9 cellular contexts compared by ENCODE assay signal in genomic region chr11:64007629-64008282, GRCh38. TPM values are rescaled to one million over a fixed set of nuclear protein-coding genes. Genes with fewer than 3 reads are reported as not detected.
A peak's percentile ranks its signal among the peaks of the same experiment; 100 is the strongest.
DNase-seq lines count a peak whose midpoint lies in the region; ATAC-seq and TF ChIP-seq lines count a peak whose summit lies in the region.
"Had no signal": no experiment of that assay in that cellular context is flagged by ENCODE, and none has a peak within 500 bp of the region (broad histone marks: within the 10 kb centered on the region; RNA-seq: fewer than 3 reads in every experiment).

No MANE protein-coding gene starts in this region.

- H2BK120ac ChIP-seq in neuronal stem cell (ENCODE audit: low read depth, low read length): peak overlapping the region; percentile 4

- H3K23ac ChIP-seq in neuronal stem cell (ENCODE audit: low read depth, low read length, poor library complexity): peak overlapping the region; percentile 87

- no peak overlapping the region for H3K4ac ChIP-seq in neuronal stem cell (ENCODE audit: low read length)

- H4K8ac ChIP-seq in neuronal stem cell (ENCODE audit: low read depth, low read length): no peak overlapping the region

- CTCF ChIA-PET in activated CD8-positive, alpha-beta T cell treated with anti-CD3 and anti-CD28 coated beads for 36 hours (lab: Charles Lee): interaction anchor here (1.1 to 1.9 kb wide), 2 partner anchors 40 to 140 kb away, joined by 4 to 6 read pairs; no protein-coding TSS in a partner anchor

- peak overlapping the region; percentile 93 for H2AK5ac ChIP-seq in neuronal stem cell (ENCODE audit: low read depth, low read length)

- H3K4me3 ChIP-seq in neuronal stem cell (ENCODE audit: low read length in 2 of 2): peak overlapping the region; percentile 2 to 30

- no CpG with 5 or more reads among the region's 40 CpGs for WGBS in neuronal stem cell (ENCODE audit: extremely low coverage in 2 of 2, insufficient read length in 2 of 2, insufficient replicate concordance in 1 of 2), 2 donors

- peak overlapping the region; percentile 90 for H3K18ac ChIP-seq in neuronal stem cell (ENCODE audit: low read length)

- peaks cover 7% of the 10 kb centered on the region for H3K4me1 Mint-ChIP-seq in activated CD8-positive, alpha-beta T cell treated with anti-CD3 and anti-CD28 coated beads for 36 hours (ENCODE audit: low read depth)
- peaks cover 12% of the 10 kb centered on the region for H3K4me1 Mint-ChIP-seq in activated T-cell treated with anti-CD3 and anti-CD28 coated beads, Interleukin-2, amount 50 U/mL, for 24 hours (ENCODE audit: low read depth)

- H3K9me3 ChIP-seq in neuronal stem cell (replicated peaks in 1 of 2; ENCODE audit: control insufficient read depth in 2 of 2, insufficient read depth in 1 of 2, low read depth in 1 of 2, low read length in 2 of 2): peaks cover 0 to 3% of the 10 kb centered on the region in 2 donors

- no peak overlapping the region for H3K4me3 Mint-ChIP-seq in activated CD8-positive, alpha-beta T cell treated with anti-CD3 and anti-CD28 coated beads for 36 hours
- H3K4me3 Mint-ChIP-seq in activated T-cell treated with anti-CD3 and anti-CD28 coated beads, Interleukin-2, amount 50 U/mL, for 24 hours: no peak overlapping the region

- ATAC-seq in activated CD8-positive, alpha-beta T cell treated with anti-CD3 and anti-CD28 coated beads for 36 hours: peak; percentile 56
- peak; percentile 93 for ATAC-seq in Right ventricle myocardium superior (ENCODE audit: poor library complexity)
- no peak for ATAC-seq in GM18861 (IDR thresholded peaks at IDR 0.05; ENCODE audit: unreplicated experiment)

- intact Hi-C loops in activated CD8-positive, alpha-beta T cell treated with anti-CD3 and anti-CD28 coated beads for 36 hours (cut with micrococcal nuclease): no loop called here
- intact Hi-C loops in Right ventricle myocardium superior (cut with DNase I): no loop called here

- H3K79me1 ChIP-seq in neuronal stem cell (ENCODE audit: low read depth, low read length): peaks cover 5% of the 10 kb centered on the region

- H2BK12ac ChIP-seq in neuronal stem cell (ENCODE audit: low read length): no peak overlapping the region

- H3K9me3 Mint-ChIP-seq in activated CD8-positive, alpha-beta T cell treated with anti-CD3 and anti-CD28 coated beads for 36 hours: peaks cover 10% of the 10 kb centered on the region
- no peaks in the 10 kb centered on the region for H3K9me3 Mint-ChIP-seq in activated T-cell treated with anti-CD3 and anti-CD28 coated beads, Interleukin-2, amount 50 U/mL, for 24 hours

- H3K27ac ChIP-seq in neuronal stem cell (replicated peaks; ENCODE audit: low read length): no peak overlapping the region

- H3K9ac ChIP-seq in neuronal stem cell (ENCODE audit: low read depth, low read length, poor library complexity): peak overlapping the region; percentile 79

- H2BK5ac ChIP-seq in neuronal stem cell (ENCODE audit: low read length): no peak overlapping the region

- no peak overlapping the region for H4K91ac ChIP-seq in neuronal stem cell (ENCODE audit: low read depth, low read length, poor library complexity)

- H3K27ac Mint-ChIP-seq in activated CD8-positive, alpha-beta T cell treated with anti-CD3 and anti-CD28 coated beads for 36 hours: no peak overlapping the region
- H3K27ac Mint-ChIP-seq in activated T-cell treated with anti-CD3 and anti-CD28 coated beads, Interleukin-2, amount 50 U/mL, for 24 hours: no peak overlapping the region

- peak overlapping the region; percentile 82 for H2AFZ ChIP-seq in neuronal stem cell (ENCODE audit: low read length)

- POLR2A ChIA-PET in activated CD8-positive, alpha-beta T cell treated with anti-CD3 and anti-CD28 coated beads for 36 hours (lab: Charles Lee): interaction anchor here (1.0 kb wide), 1 partner anchor 17 kb away, joined by 4 read pairs; no protein-coding TSS in a partner anchor

- H3K27me3 Mint-ChIP-seq in activated CD8-positive, alpha-beta T cell treated with anti-CD3 and anti-CD28 coated beads for 36 hours: peaks cover 29% of the 10 kb centered on the region
- peaks cover 39% of the 10 kb centered on the region for H3K27me3 Mint-ChIP-seq in activated T-cell treated with anti-CD3 and anti-CD28 coated beads, Interleukin-2, amount 50 U/mL, for 24 hours

- no peak overlapping the region for H3K14ac ChIP-seq in neuronal stem cell (ENCODE audit: low read length)

- H3K4me1 ChIP-seq in neuronal stem cell (ENCODE audit: control insufficient read depth in 2 of 2, insufficient read depth in 1 of 2, low read depth in 1 of 2, low read length in 2 of 2): peaks cover 12 to 13% of the 10 kb centered on the region in 2 donors

- no peak for TF ChIP-seq CTCF in activated CD8-positive, alpha-beta T cell treated with anti-CD3 and anti-CD28 coated beads for 36 hours (IDR thresholded peaks at IDR 0.05)

- H3K4me2 ChIP-seq in neuronal stem cell (ENCODE audit: insufficient read depth, low read length, poor library complexity, severe bottlenecking): peak overlapping the region; percentile 66

- H3K36me3 ChIP-seq in neuronal stem cell (replicated peaks in 1 of 2; ENCODE audit: control insufficient read depth in 2 of 2, insufficient read depth in 2 of 2, low read length in 2 of 2): no peaks in the 10 kb centered on the region

- H2BK15ac ChIP-seq in neuronal stem cell (ENCODE audit: low read length): peak overlapping the region; percentile 63

- DNase-seq in DMS153 (lab: John Stamatoyannopoulos, UW) (peak; percentile 20), DMS153 treated with DMSO at 0.1 percent for 48 hours (lab: John Stamatoyannopoulos, UW; ENCODE audit: unreplicated experiment) (no peak), Right ventricle myocardium superior (peak; percentile 92), neuronal stem cell (ENCODE audit: low spot score) (no peak), 8988T (no peak)
- peak; percentile 8 for DNase-seq in activated CD8-positive, alpha-beta T cell treated with anti-CD3 and anti-CD28 coated beads for 36 hours
- no peak for DNase-seq in activated T-cell treated with anti-CD3 and anti-CD28 coated beads, Interleukin-2, amount 50 U/mL, for 24 hours

- peaks cover 0 to 48% (median 0%) of the 10 kb centered on the region in 3 experiments for H3K27me3 ChIP-seq in neuronal stem cell (ENCODE audit: control insufficient read depth in 3 of 3, insufficient read depth in 3 of 3, low read depth in 1 of 3, low read length in 3 of 3)

- no peaks in the 10 kb centered on the region for H3K36me3 Mint-ChIP-seq in activated CD8-positive, alpha-beta T cell treated with anti-CD3 and anti-CD28 coated beads for 36 hours (ENCODE audit: low read depth)
- H3K36me3 Mint-ChIP-seq in activated T-cell treated with anti-CD3 and anti-CD28 coated beads, Interleukin-2, amount 50 U/mL, for 24 hours (ENCODE audit: low read depth): no peaks in the 10 kb centered on the region

RNA-seq across cellular contexts. Expression of gene OTUB1, which starts 21.5 kb away (rescaled TPM):
- 10 to 100 TPM; 70.1 to 73.9 TPM for total RNA-seq in activated CD8-positive, alpha-beta T cell treated with anti-CD3 and anti-CD28 coated beads for 36 hours
- total RNA-seq in Right ventricle myocardium superior: 52.2 TPM
- 92.2 TPM for polyA plus RNA-seq in neuronal stem cell (2013, experiment 1 of 2)
- 90.4 TPM for polyA plus RNA-seq in neuronal stem cell (2013, experiment 2 of 2)

RNA-seq across cellular contexts. Expression of gene FLRT1, which starts 28.0 kb away (rescaled TPM):
- not detected for total RNA-seq in activated CD8-positive, alpha-beta T cell treated with anti-CD3 and anti-CD28 coated beads for 36 hours
- total RNA-seq in Right ventricle myocardium superior: 0.35 TPM
- polyA plus RNA-seq in neuronal stem cell (2013, experiment 1 of 2): 0.88 TPM
- polyA plus RNA-seq in neuronal stem cell (2013, experiment 2 of 2): 0.94 TPM
- total RNA-seq: T-helper 1 cell treated with Interleukin-12 subunit alpha and Interleukin-12 subunit beta and Interleukin-4 antibody, amounts not matched to agents 30 ng/mL and 1 ng/mL, for 36 hours had no signal

RNA-seq across cellular contexts. Expression of gene COX8A, which starts 33.3 kb away (rescaled TPM):
- total RNA-seq in activated CD8-positive, alpha-beta T cell treated with anti-CD3 and anti-CD28 coated beads for 36 hours: 100 to 1,000 TPM; 436 to 497 TPM
- total RNA-seq in Right ventricle myocardium superior: 1,182 TPM
- 465 TPM for polyA plus RNA-seq in neuronal stem cell (2013, experiment 1 of 2)
- 460 TPM for polyA plus RNA-seq in neuronal stem cell (2013, experiment 2 of 2)

Comparison
In these comparisons a context has a peak if more than half of its experiments do, and no peak if none do; other contexts are left out.
1. DNase-seq: peak in DMS153 (single experiment), activated CD8-positive, alpha-beta T cell treated with anti-CD3 and anti-CD28 coated beads for 36 hours (single experiment) and Right ventricle myocardium superior (single experiment); none in DMS153 treated with DMSO at 0.1 percent for 48 hours (single experiment), neuronal stem cell (single experiment), activated T-cell treated with anti-CD3 and anti-CD28 coated beads, Interleukin-2, amount 50 U/mL, for 24 hours (single experiment) and 8988T (single experiment).